Comparison of ENCODE assay signal across 32 cellular contexts in genomic region chr3:74713977-74714376, GRCh38.
"Had no signal": no experiment of that assay in that cellular context is flagged by ENCODE, and none has a peak within 500 bp of the region (broad histone marks: within the 10 kb centered on the region; RNA-seq: fewer than 3 reads in every experiment).

No MANE protein-coding gene starts in this region.

- H3K4me1 ChIP-seq: adrenal gland, body of pancreas, breast epithelium had no signal

- ATAC-seq: activated CD8-positive, alpha-beta T cell treated with anti-CD3 and anti-CD28 coated beads for 36 hours; activated naive CD4-positive, alpha-beta T cell treated with anti-CD3 and anti-CD28 coated beads, Interleukin-2, amount 50 U/mL, for 72 hours; activated T-cell treated with anti-CD3 and anti-CD28 coated beads, Interleukin-2, amount 50 U/mL, for 4 hours; activated T-cell treated with anti-CD3 and anti-CD28 coated beads, Interleukin-2, amount 50 U/mL, for 72 hours; activated T-helper 17 cell treated with anti-CD3 and anti-CD28 coated beads, Interleukin-2, amount 50 U/mL, for 72 hours; body of pancreas had no signal

- H3K27ac ChIP-seq: adrenal gland, body of pancreas, brain microvascular endothelial cell, breast epithelium, VCaP had no signal

- DNase-seq: activated B cell treated with CpG ODN at 0.5 μM for 24 hours; activated CD4-positive, alpha-beta memory T cell treated with anti-CD3 and anti-CD28 coated beads for 36 hours; activated CD4-positive, alpha-beta T cell treated with anti-CD3 and anti-CD28 coated beads for 4 hours; activated CD4-positive, alpha-beta T cell treated with anti-CD3 and anti-CD28 coated beads, Interleukin-2, amount 10 ng/mL, durations not matched to agents 24 days and 14 days; activated CD4-positive, alpha-beta T cell treated with anti-CD3 and anti-CD28 coated beads, Interleukin-2, amount 50 U/mL, for 1 hour; activated CD4-positive, alpha-beta T cell treated with anti-CD3 and anti-CD28 coated beads, Interleukin-2, amount 50 U/mL, for 4 hours; activated CD4-positive, CD25-positive, alpha-beta regulatory T cell treated with anti-CD3 and anti-CD28 coated beads, Interleukin-2, amount 50 U/mL, for 72 hours; activated CD8-positive, alpha-beta memory T cell treated with anti-CD3 and anti-CD28 coated beads, Interleukin-2, amount 50 U/mL, for 4 hours; activated CD8-positive, alpha-beta T cell treated with anti-CD3 and anti-CD28 coated beads for 36 hours; activated effector memory CD4-positive, alpha-beta T cell treated with anti-CD3 and anti-CD28 coated beads, Interleukin-2, amount 50 U/mL, for 16 hours; activated gamma-delta T cell treated with Interleukin-2 at 50 U/mL for 16 hours; activated naive CD4-positive, alpha-beta T cell; activated naive CD4-positive, alpha-beta T cell treated with anti-CD3 and anti-CD28 coated beads for 36 hours; activated naive CD4-positive, alpha-beta T cell treated with anti-CD3 and anti-CD28 coated beads, Interleukin-2, amount 50 U/mL, for 16 hours; activated naive CD8-positive, alpha-beta T cell treated with anti-CD3 and anti-CD28 coated beads for 36 hours; activated T-cell treated with anti-CD3 and anti-CD28 coated beads for 4 hours; activated T-cell treated with anti-CD3 and anti-CD28 coated beads, Interleukin-2, amount 50 U/mL, for 1 hour; activated T-cell treated with anti-CD3 and anti-CD28 coated beads, Interleukin-2, amount 50 U/mL, for 4 hours; activated T-cell treated with anti-CD3 and anti-CD28 coated beads, Interleukin-2, amount 50 U/mL, for 72 hours; adrenal gland; amniotic stem cell; aorta; body of pancreas; brain microvascular endothelial cell; central memory CD4-positive, alpha-beta T cell; T-helper 1 cell; T-helper 2 cell; T-helper 9 cell had no signal

- H3K36me3 ChIP-seq: adrenal gland, brain microvascular endothelial cell, breast epithelium had no signal

- H3K27me3 ChIP-seq: adrenal gland, body of pancreas, brain microvascular endothelial cell, breast epithelium had no signal

- H3K4me3 ChIP-seq: adrenal gland, body of pancreas, breast epithelium had no signal

- H3K9me3 ChIP-seq: adrenal gland, body of pancreas had no signal
